9 cellular contexts compared by ENCODE assay signal in genomic region chr12:63508543-63508942, GRCh38.
"Had no signal": no experiment of that assay in that cellular context is flagged by ENCODE, and none has a peak within 500 bp of the region (broad histone marks: within the 10 kb centered on the region; RNA-seq: fewer than 3 reads in every experiment).

No MANE protein-coding gene starts in this region.

- H3K9me3 ChIP-seq: HAP-1 had no signal

- DNase-seq: GOT3, H7, HFFc6, IMR-90, KBM-7 had no signal

- H3K9ac ChIP-seq: KMS-11 had no signal

- H3K4me2 ChIP-seq: KMS-11 had no signal

- ATAC-seq: HCT116 had no signal

- H3K4me3 ChIP-seq: HAP-1 had no signal

- H3K4me1 ChIP-seq: HAP-1 had no signal

- H3K27ac ChIP-seq: HL-60, KMS-11 had no signal

- H3K36me3 ChIP-seq: HAP-1 had no signal
